Comparison of ENCODE assay signal across 1 cellular context in the genomic region with DNA sequence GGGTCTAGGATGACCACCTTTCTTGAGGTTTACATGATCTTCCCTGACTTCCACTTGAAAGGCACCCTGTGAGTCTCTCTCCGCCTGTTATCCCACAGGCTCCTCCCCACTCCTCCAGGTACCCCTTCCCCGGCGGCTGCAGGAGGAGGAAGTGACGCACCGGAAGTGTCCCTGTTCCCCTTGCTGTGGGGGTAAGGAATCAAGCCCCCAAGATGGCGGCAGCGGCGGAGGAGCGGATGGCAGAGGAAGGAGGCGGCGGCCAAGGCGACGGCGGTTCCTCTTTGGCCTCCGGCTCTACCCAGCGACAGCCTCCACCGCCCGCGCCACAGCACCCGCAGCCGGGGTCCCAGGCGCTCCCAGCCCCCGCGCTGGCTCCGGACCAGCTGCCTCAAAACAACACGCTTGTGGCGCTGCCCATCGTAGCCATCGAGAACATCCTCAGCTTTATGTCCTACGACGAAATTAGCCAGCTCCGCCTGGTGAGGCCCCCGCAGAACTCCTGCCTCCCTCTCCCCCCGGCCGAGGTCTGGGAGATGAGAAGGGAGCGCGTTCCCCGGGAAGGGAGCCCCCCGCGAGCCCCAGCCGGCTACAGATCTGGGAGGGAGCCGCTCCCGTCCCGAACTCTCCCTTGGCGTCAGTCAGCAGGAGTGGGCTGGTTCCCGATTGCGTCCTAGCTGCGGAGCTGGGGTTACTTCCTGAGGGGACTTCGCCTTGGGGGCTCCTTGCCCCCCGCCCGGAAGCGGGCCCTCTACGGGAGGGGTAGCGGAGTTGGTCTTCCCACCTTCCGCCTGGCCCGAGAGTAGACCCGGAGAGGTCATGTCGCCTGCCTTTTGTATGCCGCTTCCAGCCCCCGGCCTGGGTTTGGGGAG.
TF ChIP-seq lines count a peak whose summit lies in the region.

A gene with protein sequence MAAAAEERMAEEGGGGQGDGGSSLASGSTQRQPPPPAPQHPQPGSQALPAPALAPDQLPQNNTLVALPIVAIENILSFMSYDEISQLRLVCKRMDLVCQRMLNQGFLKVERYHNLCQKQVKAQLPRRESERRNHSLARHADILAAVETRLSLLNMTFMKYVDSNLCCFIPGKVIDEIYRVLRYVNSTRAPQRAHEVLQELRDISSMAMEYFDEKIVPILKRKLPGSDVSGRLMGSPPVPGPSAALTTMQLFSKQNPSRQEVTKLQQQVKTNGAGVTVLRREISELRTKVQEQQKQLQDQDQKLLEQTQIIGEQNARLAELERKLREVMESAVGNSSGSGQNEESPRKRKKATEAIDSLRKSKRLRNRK (plus strand): TSS at position 194 of the 869 bp plus-strand sequence. CDS start 19 bp downstream, at position 213.

TF ChIP-seq in HepG2, 621 proteins besides CTCF, POLR2A, EP300 and RAD21 (continued from another document and continues in another):
- TF ChIP-seq, protein P1, sequence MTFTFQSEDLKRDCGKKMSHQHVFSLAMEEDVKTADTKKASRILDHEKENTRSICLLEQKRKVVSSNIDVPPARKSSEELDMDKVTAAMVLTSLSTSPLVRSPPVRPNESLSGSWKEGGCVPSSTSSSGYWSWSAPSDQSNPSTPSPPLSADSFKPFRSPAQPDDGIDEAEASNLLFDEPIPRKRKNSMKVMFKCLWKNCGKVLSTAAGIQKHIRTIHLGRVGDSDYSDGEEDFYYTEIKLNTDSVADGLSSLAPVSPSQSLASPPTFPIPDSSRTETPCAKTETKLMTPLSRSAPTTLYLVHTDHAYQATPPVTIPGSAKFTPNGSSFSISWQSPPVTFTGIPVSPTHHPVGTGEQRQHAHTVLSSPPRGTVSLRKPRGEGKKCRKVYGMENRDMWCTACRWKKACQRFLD (CRISPR knock-in tag; IDR thresholded peaks at IDR 0.05; ENCODE audit: borderline replicate concordance): no peak
- no peak for TF ChIP-seq GTF2F1 (IDR thresholded peaks at IDR 0.05; ENCODE audit: low read length)
- TF ChIP-seq ATM (IDR thresholded peaks at IDR 0.05; ENCODE audit: borderline replicate concordance): no peak
- TF ChIP-seq ZSCAN25 (CRISPR knock-in tag; IDR thresholded peaks at IDR 0.05): no peak
- TF ChIP-seq ZSCAN30 (CRISPR knock-in tag; IDR thresholded peaks at IDR 0.05): no peak; the same call in 1 of the 2 replicates
- no peak for TF ChIP-seq CHD2 (IDR thresholded peaks at IDR 0.05; ENCODE audit: low read depth, low read length)
- peak; percentile 66 for TF ChIP-seq ZNF317 (CRISPR knock-in tag; IDR thresholded peaks at IDR 0.05)
- no peak for TF ChIP-seq RBAK (CRISPR knock-in tag; IDR thresholded peaks at IDR 0.05)
- TF ChIP-seq, protein P2, sequence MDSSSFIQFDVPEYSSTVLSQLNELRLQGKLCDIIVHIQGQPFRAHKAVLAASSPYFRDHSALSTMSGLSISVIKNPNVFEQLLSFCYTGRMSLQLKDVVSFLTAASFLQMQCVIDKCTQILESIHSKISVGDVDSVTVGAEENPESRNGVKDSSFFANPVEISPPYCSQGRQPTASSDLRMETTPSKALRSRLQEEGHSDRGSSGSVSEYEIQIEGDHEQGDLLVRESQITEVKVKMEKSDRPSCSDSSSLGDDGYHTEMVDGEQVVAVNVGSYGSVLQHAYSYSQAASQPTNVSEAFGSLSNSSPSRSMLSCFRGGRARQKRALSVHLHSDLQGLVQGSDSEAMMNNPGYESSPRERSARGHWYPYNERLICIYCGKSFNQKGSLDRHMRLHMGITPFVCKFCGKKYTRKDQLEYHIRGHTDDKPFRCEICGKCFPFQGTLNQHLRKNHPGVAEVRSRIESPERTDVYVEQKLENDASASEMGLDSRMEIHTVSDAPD (CRISPR knock-in tag; IDR thresholded peaks at IDR 0.05): no peak
- TF ChIP-seq RBM22 (optimal IDR thresholded peaks at IDR 0.05; ENCODE audit: low read length): no peak
- TF ChIP-seq EZH2 (conservative IDR thresholded peaks at IDR 0.05; ENCODE audit: low read depth, low read length): no peak
- 0 out of 2 replicates have a peak, but pooled peaks have one; percentile 22 for TF ChIP-seq SRF (IDR thresholded peaks at IDR 0.05; ENCODE audit: low read depth, low read length)
- TF ChIP-seq NFE2L1 (CRISPR knock-in tag; IDR thresholded peaks at IDR 0.05; ENCODE audit: borderline replicate concordance): no peak
- TF ChIP-seq, protein P3, sequence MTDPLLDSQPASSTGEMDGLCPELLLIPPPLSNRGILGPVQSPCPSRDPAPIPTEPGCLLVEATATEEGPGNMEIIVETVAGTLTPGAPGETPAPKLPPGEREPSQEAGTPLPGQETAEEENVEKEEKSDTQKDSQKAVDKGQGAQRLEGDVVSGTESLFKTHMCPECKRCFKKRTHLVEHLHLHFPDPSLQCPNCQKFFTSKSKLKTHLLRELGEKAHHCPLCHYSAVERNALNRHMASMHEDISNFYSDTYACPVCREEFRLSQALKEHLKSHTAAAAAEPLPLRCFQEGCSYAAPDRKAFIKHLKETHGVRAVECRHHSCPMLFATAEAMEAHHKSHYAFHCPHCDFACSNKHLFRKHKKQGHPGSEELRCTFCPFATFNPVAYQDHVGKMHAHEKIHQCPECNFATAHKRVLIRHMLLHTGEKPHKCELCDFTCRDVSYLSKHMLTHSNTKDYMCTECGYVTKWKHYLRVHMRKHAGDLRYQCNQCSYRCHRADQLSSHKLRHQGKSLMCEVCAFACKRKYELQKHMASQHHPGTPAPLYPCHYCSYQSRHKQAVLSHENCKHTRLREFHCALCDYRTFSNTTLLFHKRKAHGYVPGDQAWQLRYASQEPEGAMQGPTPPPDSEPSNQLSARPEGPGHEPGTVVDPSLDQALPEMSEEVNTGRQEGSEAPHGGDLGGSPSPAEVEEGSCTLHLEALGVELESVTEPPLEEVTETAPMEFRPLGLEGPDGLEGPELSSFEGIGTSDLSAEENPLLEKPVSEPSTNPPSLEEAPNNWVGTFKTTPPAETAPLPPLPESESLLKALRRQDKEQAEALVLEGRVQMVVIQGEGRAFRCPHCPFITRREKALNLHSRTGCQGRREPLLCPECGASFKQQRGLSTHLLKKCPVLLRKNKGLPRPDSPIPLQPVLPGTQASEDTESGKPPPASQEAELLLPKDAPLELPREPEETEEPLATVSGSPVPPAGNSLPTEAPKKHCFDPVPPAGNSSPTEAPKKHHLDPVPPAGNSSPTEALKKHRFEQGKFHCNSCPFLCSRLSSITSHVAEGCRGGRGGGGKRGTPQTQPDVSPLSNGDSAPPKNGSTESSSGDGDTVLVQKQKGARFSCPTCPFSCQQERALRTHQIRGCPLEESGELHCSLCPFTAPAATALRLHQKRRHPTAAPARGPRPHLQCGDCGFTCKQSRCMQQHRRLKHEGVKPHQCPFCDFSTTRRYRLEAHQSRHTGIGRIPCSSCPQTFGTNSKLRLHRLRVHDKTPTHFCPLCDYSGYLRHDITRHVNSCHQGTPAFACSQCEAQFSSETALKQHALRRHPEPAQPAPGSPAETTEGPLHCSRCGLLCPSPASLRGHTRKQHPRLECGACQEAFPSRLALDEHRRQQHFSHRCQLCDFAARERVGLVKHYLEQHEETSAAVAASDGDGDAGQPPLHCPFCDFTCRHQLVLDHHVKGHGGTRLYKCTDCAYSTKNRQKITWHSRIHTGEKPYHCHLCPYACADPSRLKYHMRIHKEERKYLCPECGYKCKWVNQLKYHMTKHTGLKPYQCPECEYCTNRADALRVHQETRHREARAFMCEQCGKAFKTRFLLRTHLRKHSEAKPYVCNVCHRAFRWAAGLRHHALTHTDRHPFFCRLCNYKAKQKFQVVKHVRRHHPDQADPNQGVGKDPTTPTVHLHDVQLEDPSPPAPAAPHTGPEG (CRISPR knock-in tag; IDR thresholded peaks at IDR 0.05): no peak
- peak; percentile 65; the same call in 1 of the 2 replicates for TF ChIP-seq ZNF605 (CRISPR knock-in tag; IDR thresholded peaks at IDR 0.05)
- peak; percentile 63 for TF ChIP-seq MAF1 (CRISPR knock-in tag; IDR thresholded peaks at IDR 0.05; ENCODE audit: borderline replicate concordance)
- TF ChIP-seq, protein P4, sequence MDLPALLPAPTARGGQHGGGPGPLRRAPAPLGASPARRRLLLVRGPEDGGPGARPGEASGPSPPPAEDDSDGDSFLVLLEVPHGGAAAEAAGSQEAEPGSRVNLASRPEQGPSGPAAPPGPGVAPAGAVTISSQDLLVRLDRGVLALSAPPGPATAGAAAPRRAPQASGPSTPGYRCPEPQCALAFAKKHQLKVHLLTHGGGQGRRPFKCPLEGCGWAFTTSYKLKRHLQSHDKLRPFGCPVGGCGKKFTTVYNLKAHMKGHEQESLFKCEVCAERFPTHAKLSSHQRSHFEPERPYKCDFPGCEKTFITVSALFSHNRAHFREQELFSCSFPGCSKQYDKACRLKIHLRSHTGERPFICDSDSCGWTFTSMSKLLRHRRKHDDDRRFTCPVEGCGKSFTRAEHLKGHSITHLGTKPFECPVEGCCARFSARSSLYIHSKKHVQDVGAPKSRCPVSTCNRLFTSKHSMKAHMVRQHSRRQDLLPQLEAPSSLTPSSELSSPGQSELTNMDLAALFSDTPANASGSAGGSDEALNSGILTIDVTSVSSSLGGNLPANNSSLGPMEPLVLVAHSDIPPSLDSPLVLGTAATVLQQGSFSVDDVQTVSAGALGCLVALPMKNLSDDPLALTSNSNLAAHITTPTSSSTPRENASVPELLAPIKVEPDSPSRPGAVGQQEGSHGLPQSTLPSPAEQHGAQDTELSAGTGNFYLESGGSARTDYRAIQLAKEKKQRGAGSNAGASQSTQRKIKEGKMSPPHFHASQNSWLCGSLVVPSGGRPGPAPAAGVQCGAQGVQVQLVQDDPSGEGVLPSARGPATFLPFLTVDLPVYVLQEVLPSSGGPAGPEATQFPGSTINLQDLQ (CRISPR knock-in tag; IDR thresholded peaks at IDR 0.05): peak; percentile 66; the same call in 1 of the 2 replicates
- peak; percentile 60; the same call in 1 of the 2 replicates for TF ChIP-seq ZNF383 (CRISPR knock-in tag; IDR thresholded peaks at IDR 0.05; ENCODE audit: borderline replicate concordance)
- TF ChIP-seq, protein P5, sequence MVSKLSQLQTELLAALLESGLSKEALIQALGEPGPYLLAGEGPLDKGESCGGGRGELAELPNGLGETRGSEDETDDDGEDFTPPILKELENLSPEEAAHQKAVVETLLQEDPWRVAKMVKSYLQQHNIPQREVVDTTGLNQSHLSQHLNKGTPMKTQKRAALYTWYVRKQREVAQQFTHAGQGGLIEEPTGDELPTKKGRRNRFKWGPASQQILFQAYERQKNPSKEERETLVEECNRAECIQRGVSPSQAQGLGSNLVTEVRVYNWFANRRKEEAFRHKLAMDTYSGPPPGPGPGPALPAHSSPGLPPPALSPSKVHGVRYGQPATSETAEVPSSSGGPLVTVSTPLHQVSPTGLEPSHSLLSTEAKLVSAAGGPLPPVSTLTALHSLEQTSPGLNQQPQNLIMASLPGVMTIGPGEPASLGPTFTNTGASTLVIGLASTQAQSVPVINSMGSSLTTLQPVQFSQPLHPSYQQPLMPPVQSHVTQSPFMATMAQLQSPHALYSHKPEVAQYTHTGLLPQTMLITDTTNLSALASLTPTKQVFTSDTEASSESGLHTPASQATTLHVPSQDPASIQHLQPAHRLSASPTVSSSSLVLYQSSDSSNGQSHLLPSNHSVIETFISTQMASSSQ (IDR thresholded peaks at IDR 0.05; ENCODE audit: low read depth): no peak
- TF ChIP-seq, protein P5 (CRISPR knock-in tag; IDR thresholded peaks at IDR 0.05; ENCODE audit: borderline replicate concordance): peak; percentile 57; the same call in 1 of the 2 replicates
- peak; percentile 45; the same call in 1 of the 2 replicates for TF ChIP-seq ATF7-NPFF (CRISPR knock-in tag; IDR thresholded peaks at IDR 0.05; ENCODE audit: low read depth)
- no peak for TF ChIP-seq ZNF878 (CRISPR knock-in tag; IDR thresholded peaks at IDR 0.05)
- peak; percentile 63; the same call in 1 of the 2 replicates for TF ChIP-seq KDM5B (CRISPR knock-in tag; IDR thresholded peaks at IDR 0.05; ENCODE audit: borderline replicate concordance)
- peak; percentile 64; the same call in 1 of the 2 replicates for TF ChIP-seq MYC (CRISPR knock-in tag; IDR thresholded peaks at IDR 0.05; ENCODE audit: borderline replicate concordance)
- peak; percentile 72; the same call in 1 of the 2 replicates for TF ChIP-seq ZFP36L1 (CRISPR knock-in tag; IDR thresholded peaks at IDR 0.05)
- TF ChIP-seq, protein P6, sequence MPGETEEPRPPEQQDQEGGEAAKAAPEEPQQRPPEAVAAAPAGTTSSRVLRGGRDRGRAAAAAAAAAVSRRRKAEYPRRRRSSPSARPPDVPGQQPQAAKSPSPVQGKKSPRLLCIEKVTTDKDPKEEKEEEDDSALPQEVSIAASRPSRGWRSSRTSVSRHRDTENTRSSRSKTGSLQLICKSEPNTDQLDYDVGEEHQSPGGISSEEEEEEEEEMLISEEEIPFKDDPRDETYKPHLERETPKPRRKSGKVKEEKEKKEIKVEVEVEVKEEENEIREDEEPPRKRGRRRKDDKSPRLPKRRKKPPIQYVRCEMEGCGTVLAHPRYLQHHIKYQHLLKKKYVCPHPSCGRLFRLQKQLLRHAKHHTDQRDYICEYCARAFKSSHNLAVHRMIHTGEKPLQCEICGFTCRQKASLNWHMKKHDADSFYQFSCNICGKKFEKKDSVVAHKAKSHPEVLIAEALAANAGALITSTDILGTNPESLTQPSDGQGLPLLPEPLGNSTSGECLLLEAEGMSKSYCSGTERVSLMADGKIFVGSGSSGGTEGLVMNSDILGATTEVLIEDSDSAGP (CRISPR knock-in tag; IDR thresholded peaks at IDR 0.05; ENCODE audit: borderline replicate concordance): peak; percentile 85; the same call in 1 of the 2 replicates
- peak; percentile 25 for TF ChIP-seq ZEB1 (IDR thresholded peaks at IDR 0.05; ENCODE audit: insufficient replicate concordance, low read depth)
- TF ChIP-seq BHLHE40 (IDR thresholded peaks at IDR 0.05; ENCODE audit: low read length): no peak
- peak; percentile 96 for TF ChIP-seq KAT8 (CRISPR knock-in tag; IDR thresholded peaks at IDR 0.05)
- TF ChIP-seq, protein P7, sequence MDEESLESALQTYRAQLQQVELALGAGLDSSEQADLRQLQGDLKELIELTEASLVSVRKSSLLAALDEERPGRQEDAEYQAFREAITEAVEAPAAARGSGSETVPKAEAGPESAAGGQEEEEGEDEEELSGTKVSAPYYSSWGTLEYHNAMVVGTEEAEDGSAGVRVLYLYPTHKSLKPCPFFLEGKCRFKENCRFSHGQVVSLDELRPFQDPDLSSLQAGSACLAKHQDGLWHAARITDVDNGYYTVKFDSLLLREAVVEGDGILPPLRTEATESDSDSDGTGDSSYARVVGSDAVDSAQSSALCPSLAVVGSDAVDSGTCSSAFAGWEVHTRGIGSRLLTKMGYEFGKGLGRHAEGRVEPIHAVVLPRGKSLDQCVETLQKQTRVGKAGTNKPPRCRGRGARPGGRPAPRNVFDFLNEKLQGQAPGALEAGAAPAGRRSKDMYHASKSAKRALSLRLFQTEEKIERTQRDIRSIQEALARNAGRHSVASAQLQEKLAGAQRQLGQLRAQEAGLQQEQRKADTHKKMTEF (CRISPR knock-in tag; IDR thresholded peaks at IDR 0.05): peak; percentile 80
- no peak for TF ChIP-seq PRPF4 (IDR thresholded peaks at IDR 0.05; ENCODE audit: low read depth, low read length, poor library complexity, severe bottlenecking)
